1 cellular context compared by ENCODE assay signal in the genomic region with DNA sequence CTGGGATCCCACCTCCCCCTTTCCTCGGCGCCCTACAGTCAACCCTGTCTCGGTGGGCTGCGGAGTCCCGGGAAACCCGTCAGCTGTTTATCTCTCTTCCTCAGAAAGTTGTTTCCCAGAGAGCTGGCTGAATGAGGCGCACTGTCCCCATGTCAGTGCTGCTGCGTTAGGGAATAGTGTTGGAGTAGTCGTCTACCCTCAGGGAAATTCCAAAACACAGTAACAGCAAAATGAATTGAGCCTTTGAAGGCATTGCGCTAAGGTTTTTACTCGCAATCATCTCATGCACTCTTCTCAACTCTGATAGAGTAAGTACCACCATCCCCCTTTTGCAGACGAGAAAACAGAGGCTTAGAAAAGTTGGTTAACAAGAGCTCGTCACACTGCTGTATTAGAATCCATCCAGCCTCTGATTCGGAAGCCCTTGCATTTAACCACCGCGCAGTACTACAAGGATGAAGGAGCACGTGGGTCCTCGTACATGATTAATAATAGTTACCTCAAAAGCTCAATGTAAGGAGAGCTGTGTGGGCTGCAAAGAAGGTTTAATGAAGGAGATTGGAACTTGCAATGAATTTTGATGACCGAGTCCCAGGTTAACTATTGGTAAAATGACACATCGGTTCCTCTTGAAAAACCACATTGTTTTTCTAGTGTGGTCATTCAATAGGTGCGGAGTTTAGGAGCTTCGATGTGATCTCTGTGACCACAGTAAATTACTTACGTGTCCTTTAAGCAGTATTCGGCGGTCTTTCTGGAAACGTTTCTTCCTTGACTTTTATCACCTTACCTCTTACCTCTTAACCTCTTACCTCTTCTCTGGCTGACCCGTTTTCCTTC.
A peak's percentile ranks its signal among the peaks of the same experiment; 100 is the strongest.
TF ChIP-seq lines count a peak whose summit lies in the region.

No MANE protein-coding gene starts in this region.

TF ChIP-seq in K562, 482 proteins besides CTCF, POLR2A, EP300 and RAD21 (continued from another document and continues in another):
- TF ChIP-seq, protein P1, sequence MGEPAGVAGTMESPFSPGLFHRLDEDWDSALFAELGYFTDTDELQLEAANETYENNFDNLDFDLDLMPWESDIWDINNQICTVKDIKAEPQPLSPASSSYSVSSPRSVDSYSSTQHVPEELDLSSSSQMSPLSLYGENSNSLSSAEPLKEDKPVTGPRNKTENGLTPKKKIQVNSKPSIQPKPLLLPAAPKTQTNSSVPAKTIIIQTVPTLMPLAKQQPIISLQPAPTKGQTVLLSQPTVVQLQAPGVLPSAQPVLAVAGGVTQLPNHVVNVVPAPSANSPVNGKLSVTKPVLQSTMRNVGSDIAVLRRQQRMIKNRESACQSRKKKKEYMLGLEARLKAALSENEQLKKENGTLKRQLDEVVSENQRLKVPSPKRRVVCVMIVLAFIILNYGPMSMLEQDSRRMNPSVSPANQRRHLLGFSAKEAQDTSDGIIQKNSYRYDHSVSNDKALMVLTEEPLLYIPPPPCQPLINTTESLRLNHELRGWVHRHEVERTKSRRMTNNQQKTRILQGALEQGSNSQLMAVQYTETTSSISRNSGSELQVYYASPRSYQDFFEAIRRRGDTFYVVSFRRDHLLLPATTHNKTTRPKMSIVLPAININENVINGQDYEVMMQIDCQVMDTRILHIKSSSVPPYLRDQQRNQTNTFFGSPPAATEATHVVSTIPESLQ (CRISPR knock-in tag; IDR thresholded peaks at IDR 0.05): 0 out of 2 replicates have a peak, but pooled peaks have one; percentile 57
- TF ChIP-seq PHB2 (IDR thresholded peaks at IDR 0.05; ENCODE audit: low read depth): no peak
- no peak for TF ChIP-seq NFYB (IDR thresholded peaks at IDR 0.05; ENCODE audit: extremely low read depth, insufficient read length)
- no peak for TF ChIP-seq HDAC3 (IDR thresholded peaks at IDR 0.05; ENCODE audit: borderline replicate concordance, partially characterized antibody)
- TF ChIP-seq FOXP1 (CRISPR knock-in tag; IDR thresholded peaks at IDR 0.05): no peak
- no peak for TF ChIP-seq ZNF217 (CRISPR knock-in tag; IDR thresholded peaks at IDR 0.05)
- TF ChIP-seq ASH1L (IDR thresholded peaks at IDR 0.05; ENCODE audit: borderline replicate concordance, low read depth, partially characterized antibody): no peak
- TF ChIP-seq HIVEP1 (CRISPR knock-in tag; IDR thresholded peaks at IDR 0.05): 0 out of 2 replicates have a peak, but pooled peaks have one; percentile 12
- no peak for TF ChIP-seq ZFP36 (IDR thresholded peaks at IDR 0.05; ENCODE audit: low read depth, low read length, partially characterized antibody)
- no peak for TF ChIP-seq CREBBP (IDR thresholded peaks at IDR 0.05; ENCODE audit: low read depth, low read length)
- TF ChIP-seq ZNF780A (CRISPR knock-in tag; IDR thresholded peaks at IDR 0.05): no peak
- TF ChIP-seq U2AF1 (optimal IDR thresholded peaks at IDR 0.05; ENCODE audit: low read depth, low read length): no peak
- TF ChIP-seq JUN (IDR thresholded peaks at IDR 0.05; ENCODE audit: borderline replicate concordance, low read depth, low read length): no peak
- TF ChIP-seq JUN (CRISPR knock-in tag; IDR thresholded peaks at IDR 0.05; ENCODE audit: borderline replicate concordance): no peak
- TF ChIP-seq, protein P2, sequence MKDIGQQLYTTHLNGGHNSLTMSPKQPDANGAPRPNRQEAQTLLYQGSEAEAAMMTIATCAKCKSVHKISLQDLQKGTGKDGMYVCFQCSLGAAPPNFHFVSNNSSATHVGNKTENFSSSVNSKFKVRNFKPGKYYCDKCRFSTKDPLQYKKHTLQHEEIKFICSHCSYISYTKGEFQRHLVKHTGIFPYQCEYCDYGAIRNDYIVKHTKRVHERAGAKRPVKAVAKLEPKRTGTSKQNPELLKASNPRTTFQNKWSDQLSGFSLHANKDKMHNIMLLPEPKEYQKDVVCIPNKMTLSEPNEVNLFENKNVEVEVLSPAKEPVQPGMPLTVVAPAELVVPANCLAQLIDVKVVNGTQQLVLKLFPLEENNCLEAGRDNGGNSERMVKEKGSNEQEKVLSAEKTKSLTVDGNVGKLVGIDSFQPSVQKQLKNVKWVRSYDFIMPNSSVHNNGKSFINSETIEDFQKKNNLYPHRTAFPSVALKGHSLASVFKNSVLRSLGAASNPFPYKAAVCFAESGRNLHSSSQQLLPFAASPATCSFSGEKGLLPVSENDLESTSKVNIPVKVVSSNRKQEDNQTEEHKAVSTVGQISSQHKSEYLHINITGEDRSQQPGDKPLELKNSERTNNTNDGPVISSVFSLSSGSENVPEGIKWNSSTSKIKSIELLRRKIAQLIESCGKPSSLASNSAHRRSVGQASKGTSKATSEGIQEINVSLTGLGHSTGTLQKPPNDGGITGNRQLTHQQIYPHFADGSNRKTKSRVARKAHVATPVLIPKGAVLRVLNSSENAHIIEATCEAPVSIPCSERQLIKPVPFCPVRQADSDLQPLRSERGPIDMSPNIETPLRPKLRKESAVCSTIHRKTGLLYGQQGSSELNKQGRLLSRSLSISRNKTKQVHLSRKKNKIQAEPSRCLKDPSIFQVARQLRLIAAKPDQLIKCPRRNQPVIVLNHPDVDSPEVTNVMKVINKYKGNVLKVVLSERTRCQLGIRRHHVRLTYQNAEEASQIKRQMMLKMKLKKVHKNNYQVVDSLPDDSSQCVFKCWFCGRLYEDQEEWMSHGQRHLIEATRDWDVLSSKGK (CRISPR knock-in tag; IDR thresholded peaks at IDR 0.05): no peak
- no peak for TF ChIP-seq BRF1 (IDR thresholded peaks at IDR 0.05; ENCODE audit: borderline replicate concordance, extremely low read depth, insufficient read length)
- no peak for TF ChIP-seq PURB (CRISPR knock-in tag; IDR thresholded peaks at IDR 0.05; ENCODE audit: low read depth)
- no peak for TF ChIP-seq NFIX (CRISPR knock-in tag; IDR thresholded peaks at IDR 0.05; ENCODE audit: low read depth)
- TF ChIP-seq, protein P3, sequence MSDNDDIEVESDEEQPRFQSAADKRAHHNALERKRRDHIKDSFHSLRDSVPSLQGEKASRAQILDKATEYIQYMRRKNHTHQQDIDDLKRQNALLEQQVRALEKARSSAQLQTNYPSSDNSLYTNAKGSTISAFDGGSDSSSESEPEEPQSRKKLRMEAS (CRISPR knock-in tag; IDR thresholded peaks at IDR 0.05): no peak
- no peak for TF ChIP-seq ZSCAN29 (IDR thresholded peaks at IDR 0.05)
- TF ChIP-seq ZC3H4 (CRISPR knock-in tag; IDR thresholded peaks at IDR 0.05; ENCODE audit: borderline replicate concordance): no peak
- TF ChIP-seq, protein P4, sequence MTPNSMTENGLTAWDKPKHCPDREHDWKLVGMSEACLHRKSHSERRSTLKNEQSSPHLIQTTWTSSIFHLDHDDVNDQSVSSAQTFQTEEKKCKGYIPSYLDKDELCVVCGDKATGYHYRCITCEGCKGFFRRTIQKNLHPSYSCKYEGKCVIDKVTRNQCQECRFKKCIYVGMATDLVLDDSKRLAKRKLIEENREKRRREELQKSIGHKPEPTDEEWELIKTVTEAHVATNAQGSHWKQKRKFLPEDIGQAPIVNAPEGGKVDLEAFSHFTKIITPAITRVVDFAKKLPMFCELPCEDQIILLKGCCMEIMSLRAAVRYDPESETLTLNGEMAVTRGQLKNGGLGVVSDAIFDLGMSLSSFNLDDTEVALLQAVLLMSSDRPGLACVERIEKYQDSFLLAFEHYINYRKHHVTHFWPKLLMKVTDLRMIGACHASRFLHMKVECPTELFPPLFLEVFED (CRISPR knock-in tag; conservative IDR thresholded peaks at IDR 0.05): no peak
- no peak for TF ChIP-seq JUNB (CRISPR knock-in tag; conservative IDR thresholded peaks at IDR 0.05)
- no peak for TF ChIP-seq MAZ (CRISPR knock-in tag; conservative IDR thresholded peaks at IDR 0.05 in 1 of 2, IDR thresholded peaks at IDR 0.05 in 1 of 2)
- TF ChIP-seq BCOR (IDR thresholded peaks at IDR 0.05): peak; percentile 81; the same call in 1 of the 2 replicates
- TF ChIP-seq, protein P5, sequence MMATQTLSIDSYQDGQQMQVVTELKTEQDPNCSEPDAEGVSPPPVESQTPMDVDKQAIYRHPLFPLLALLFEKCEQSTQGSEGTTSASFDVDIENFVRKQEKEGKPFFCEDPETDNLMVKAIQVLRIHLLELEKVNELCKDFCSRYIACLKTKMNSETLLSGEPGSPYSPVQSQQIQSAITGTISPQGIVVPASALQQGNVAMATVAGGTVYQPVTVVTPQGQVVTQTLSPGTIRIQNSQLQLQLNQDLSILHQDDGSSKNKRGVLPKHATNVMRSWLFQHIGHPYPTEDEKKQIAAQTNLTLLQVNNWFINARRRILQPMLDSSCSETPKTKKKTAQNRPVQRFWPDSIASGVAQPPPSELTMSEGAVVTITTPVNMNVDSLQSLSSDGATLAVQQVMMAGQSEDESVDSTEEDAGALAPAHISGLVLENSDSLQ (IDR thresholded peaks at IDR 0.05): no peak
- TF ChIP-seq MTA1 (IDR thresholded peaks at IDR 0.05; ENCODE audit: borderline replicate concordance): peak; percentile 32; the same call in 1 of the 2 replicates
- TF ChIP-seq PML (IDR thresholded peaks at IDR 0.05; ENCODE audit: low read length): no peak
- no peak for TF ChIP-seq GABPB2 (CRISPR knock-in tag; conservative IDR thresholded peaks at IDR 0.05)
- TF ChIP-seq ZNF143 (CRISPR knock-in tag; IDR thresholded peaks at IDR 0.05): peak; percentile 32; the same call in 1 of the 2 replicates
- TF ChIP-seq KAT8 (IDR thresholded peaks at IDR 0.05; ENCODE audit: low read depth): no peak
- TF ChIP-seq, protein P6, sequence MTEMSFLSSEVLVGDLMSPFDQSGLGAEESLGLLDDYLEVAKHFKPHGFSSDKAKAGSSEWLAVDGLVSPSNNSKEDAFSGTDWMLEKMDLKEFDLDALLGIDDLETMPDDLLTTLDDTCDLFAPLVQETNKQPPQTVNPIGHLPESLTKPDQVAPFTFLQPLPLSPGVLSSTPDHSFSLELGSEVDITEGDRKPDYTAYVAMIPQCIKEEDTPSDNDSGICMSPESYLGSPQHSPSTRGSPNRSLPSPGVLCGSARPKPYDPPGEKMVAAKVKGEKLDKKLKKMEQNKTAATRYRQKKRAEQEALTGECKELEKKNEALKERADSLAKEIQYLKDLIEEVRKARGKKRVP (CRISPR knock-in tag; IDR thresholded peaks at IDR 0.05): no peak
- no peak for TF ChIP-seq STAG1 (CRISPR knock-in tag; IDR thresholded peaks at IDR 0.05; ENCODE audit: borderline replicate concordance)
- TF ChIP-seq KDM2B (CRISPR knock-in tag; IDR thresholded peaks at IDR 0.05): peak; percentile 65; the same call in 1 of the 2 replicates
- TF ChIP-seq ZBTB17 (CRISPR knock-in tag; IDR thresholded peaks at IDR 0.05): no peak; the same call in 1 of the 2 replicates
- TF ChIP-seq ZNF124 (CRISPR knock-in tag; IDR thresholded peaks at IDR 0.05): no peak
- TF ChIP-seq KDM5B (IDR thresholded peaks at IDR 0.05; ENCODE audit: insufficient replicate concordance, low read depth, low read length): no peak
- TF ChIP-seq SUPT5H (IDR thresholded peaks at IDR 0.05): no peak; the same call in none of the 2 replicates
- TF ChIP-seq RBM34 (IDR thresholded peaks at IDR 0.05; ENCODE audit: borderline replicate concordance, insufficient read depth, low read length): no peak
- peak; percentile 50; the same call in 1 of the 2 replicates for TF ChIP-seq EHMT2 (IDR thresholded peaks at IDR 0.05)
- TF ChIP-seq, protein P7, sequence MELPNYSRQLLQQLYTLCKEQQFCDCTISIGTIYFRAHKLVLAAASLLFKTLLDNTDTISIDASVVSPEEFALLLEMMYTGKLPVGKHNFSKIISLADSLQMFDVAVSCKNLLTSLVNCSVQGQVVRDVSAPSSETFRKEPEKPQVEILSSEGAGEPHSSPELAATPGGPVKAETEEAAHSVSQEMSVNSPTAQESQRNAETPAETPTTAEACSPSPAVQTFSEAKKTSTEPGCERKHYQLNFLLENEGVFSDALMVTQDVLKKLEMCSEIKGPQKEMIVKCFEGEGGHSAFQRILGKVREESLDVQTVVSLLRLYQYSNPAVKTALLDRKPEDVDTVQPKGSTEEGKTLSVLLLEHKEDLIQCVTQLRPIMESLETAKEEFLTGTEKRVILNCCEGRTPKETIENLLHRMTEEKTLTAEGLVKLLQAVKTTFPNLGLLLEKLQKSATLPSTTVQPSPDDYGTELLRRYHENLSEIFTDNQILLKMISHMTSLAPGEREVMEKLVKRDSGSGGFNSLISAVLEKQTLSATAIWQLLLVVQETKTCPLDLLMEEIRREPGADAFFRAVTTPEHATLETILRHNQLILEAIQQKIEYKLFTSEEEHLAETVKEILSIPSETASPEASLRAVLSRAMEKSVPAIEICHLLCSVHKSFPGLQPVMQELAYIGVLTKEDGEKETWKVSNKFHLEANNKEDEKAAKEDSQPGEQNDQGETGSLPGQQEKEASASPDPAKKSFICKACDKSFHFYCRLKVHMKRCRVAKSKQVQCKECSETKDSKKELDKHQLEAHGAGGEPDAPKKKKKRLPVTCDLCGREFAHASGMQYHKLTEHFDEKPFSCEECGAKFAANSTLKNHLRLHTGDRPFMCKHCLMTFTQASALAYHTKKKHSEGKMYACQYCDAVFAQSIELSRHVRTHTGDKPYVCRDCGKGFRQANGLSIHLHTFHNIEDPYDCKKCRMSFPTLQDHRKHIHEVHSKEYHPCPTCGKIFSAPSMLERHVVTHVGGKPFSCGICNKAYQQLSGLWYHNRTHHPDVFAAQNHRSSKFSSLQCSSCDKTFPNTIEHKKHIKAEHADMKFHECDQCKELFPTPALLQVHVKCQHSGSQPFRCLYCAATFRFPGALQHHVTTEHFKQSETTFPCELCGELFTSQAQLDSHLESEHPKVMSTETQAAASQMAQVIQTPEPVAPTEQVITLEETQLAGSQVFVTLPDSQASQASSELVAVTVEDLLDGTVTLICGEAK (IDR thresholded peaks at IDR 0.05): no peak
- TF ChIP-seq, protein P7 (CRISPR knock-in tag; IDR thresholded peaks at IDR 0.05): no peak
- no peak for TF ChIP-seq LARP7 (IDR thresholded peaks at IDR 0.05)
- no peak for TF ChIP-seq MIER1 (IDR thresholded peaks at IDR 0.05; ENCODE audit: low read depth)
- TF ChIP-seq TEAD4 (IDR thresholded peaks at IDR 0.05; ENCODE audit: low read length): peak; percentile 41; the same call in 1 of the 2 replicates
- TF ChIP-seq TEAD4 (CRISPR knock-in tag; IDR thresholded peaks at IDR 0.05; ENCODE audit: borderline replicate concordance): no peak
- TF ChIP-seq RHOXF2B (CRISPR knock-in tag; conservative IDR thresholded peaks at IDR 0.05): no peak
